In genomic region chr16:1640261-1640956, GRCh38 we compare ENCODE assay signal across 1 cellular context.
TF ChIP-seq lines count a peak whose summit lies in the region.

No MANE protein-coding gene starts in this region.

TF ChIP-seq in GM23338, 12 proteins besides CTCF, POLR2A, EP300 and RAD21 (continued from another document):
- no peak for TF ChIP-seq ZNF462 (CRISPR knock-in tag; IDR thresholded peaks at IDR 0.05)
- no peak for TF ChIP-seq NANOG (IDR thresholded peaks at IDR 0.05; ENCODE audit: borderline replicate concordance)
